In genomic region chr11:117814204-117814765, GRCh38 we compare ENCODE assay signal across 9 cellular contexts. TPM values are rescaled to one million over a fixed set of nuclear protein-coding genes. Genes with fewer than 3 reads are reported as not detected.
DNase-seq lines count a peak whose midpoint lies in the region; TF ChIP-seq lines count a peak whose summit lies in the region.
"Had no signal": no experiment of that assay in that cellular context is flagged by ENCODE, and none has a peak within 500 bp of the region (broad histone marks: within the 10 kb centered on the region; RNA-seq: fewer than 3 reads in every experiment).

No MANE protein-coding gene starts in this region.

- H3K27me3 Mint-ChIP-seq in T-helper 2 cell treated with Interferon-gamma antibody and Interleukin-4, amounts not matched to agents 5 μg/mL and 100 μg/mL, for 36 hours (ENCODE audit: low read depth), result peaks cover 3% of the 10 kb centered on the region
- peaks cover 7% of the 10 kb centered on the region for H3K27me3 Mint-ChIP-seq in dendritic cell treated with granulocyte-macrophage colony-stimulating factor and Interleukin-4, amounts not matched to agents 40 ng/mL and 50 ng/mL, for 4 days
- no peaks in the 10 kb centered on the region for H3K27me3 Mint-ChIP-seq in stimulated activated naive CD8-positive, alpha-beta T cell treated with anti-CD3 and anti-CD28 coated beads, Interleukin-15, Interleukin-2, amounts not matched to agents 100 ng/mL and 50 ng/mL, for 24 hours

- no peak overlapping the region for H3K4me3 ChIP-seq in HL-60 (replicated peaks; ENCODE audit: insufficient read depth, low read length)

- H3K4me1 Mint-ChIP-seq in T-helper 2 cell treated with Interferon-gamma antibody and Interleukin-4, amounts not matched to agents 5 μg/mL and 100 μg/mL, for 36 hours (ENCODE audit: low read depth), result peaks cover 51% of the 10 kb centered on the region
- peaks cover 94% of the 10 kb centered on the region for H3K4me1 Mint-ChIP-seq in dendritic cell treated with granulocyte-macrophage colony-stimulating factor and Interleukin-4, amounts not matched to agents 40 ng/mL and 50 ng/mL, for 4 days (ENCODE audit: low read depth)
- H3K4me1 Mint-ChIP-seq in stimulated activated naive CD8-positive, alpha-beta T cell treated with anti-CD3 and anti-CD28 coated beads, Interleukin-15, Interleukin-2, amounts not matched to agents 100 ng/mL and 50 ng/mL, for 24 hours (ENCODE audit: low read depth), result peaks cover 70% of the 10 kb centered on the region

- no peaks in the 10 kb centered on the region for H3K36me3 Mint-ChIP-seq in T-helper 2 cell treated with Interferon-gamma antibody and Interleukin-4, amounts not matched to agents 5 μg/mL and 100 μg/mL, for 36 hours (ENCODE audit: low read depth)
- no peaks in the 10 kb centered on the region for H3K36me3 Mint-ChIP-seq in dendritic cell treated with granulocyte-macrophage colony-stimulating factor and Interleukin-4, amounts not matched to agents 40 ng/mL and 50 ng/mL, for 4 days (ENCODE audit: low read depth)
- H3K36me3 Mint-ChIP-seq in stimulated activated naive CD8-positive, alpha-beta T cell treated with anti-CD3 and anti-CD28 coated beads, Interleukin-15, Interleukin-2, amounts not matched to agents 100 ng/mL and 50 ng/mL, for 24 hours (ENCODE audit: low read depth), result no peaks in the 10 kb centered on the region

- peak overlapping the region; percentile 94 for H3K27ac Mint-ChIP-seq in T-helper 2 cell treated with Interferon-gamma antibody and Interleukin-4, amounts not matched to agents 5 μg/mL and 100 μg/mL, for 36 hours
- peak overlapping the region; percentile 97 for H3K27ac Mint-ChIP-seq in dendritic cell treated with granulocyte-macrophage colony-stimulating factor and Interleukin-4, amounts not matched to agents 40 ng/mL and 50 ng/mL, for 4 days
- peak overlapping the region; percentile 97 for H3K27ac Mint-ChIP-seq in stimulated activated naive CD8-positive, alpha-beta T cell treated with anti-CD3 and anti-CD28 coated beads, Interleukin-15, Interleukin-2, amounts not matched to agents 100 ng/mL and 50 ng/mL, for 24 hours

- intact Hi-C loops in dendritic cell treated with granulocyte-macrophage colony-stimulating factor and Interleukin-4, amounts not matched to agents 40 ng/mL and 50 ng/mL, for 4 days (cut with micrococcal nuclease), result no loop called here

- peak overlapping the region; percentile 75 for H3K4me3 Mint-ChIP-seq in T-helper 2 cell treated with Interferon-gamma antibody and Interleukin-4, amounts not matched to agents 5 μg/mL and 100 μg/mL, for 36 hours
- H3K4me3 Mint-ChIP-seq in dendritic cell treated with granulocyte-macrophage colony-stimulating factor and Interleukin-4, amounts not matched to agents 40 ng/mL and 50 ng/mL, for 4 days, result no peak overlapping the region
- peak overlapping the region; percentile 64 for H3K4me3 Mint-ChIP-seq in stimulated activated naive CD8-positive, alpha-beta T cell treated with anti-CD3 and anti-CD28 coated beads, Interleukin-15, Interleukin-2, amounts not matched to agents 100 ng/mL and 50 ng/mL, for 24 hours

- H3K9me3 Mint-ChIP-seq in T-helper 2 cell treated with Interferon-gamma antibody and Interleukin-4, amounts not matched to agents 5 μg/mL and 100 μg/mL, for 36 hours, result no peaks in the 10 kb centered on the region
- no peaks in the 10 kb centered on the region for H3K9me3 Mint-ChIP-seq in dendritic cell treated with granulocyte-macrophage colony-stimulating factor and Interleukin-4, amounts not matched to agents 40 ng/mL and 50 ng/mL, for 4 days
- no peaks in the 10 kb centered on the region for H3K9me3 Mint-ChIP-seq in stimulated activated naive CD8-positive, alpha-beta T cell treated with anti-CD3 and anti-CD28 coated beads, Interleukin-15, Interleukin-2, amounts not matched to agents 100 ng/mL and 50 ng/mL, for 24 hours

- no peak for TF ChIP-seq CTCF in HL-60 (IDR thresholded peaks at IDR 0.05; ENCODE audit: insufficient read depth, low read length)

- no peak for DNase-seq in T-helper 2 cell treated with Interferon-gamma antibody and Interleukin-4, amounts not matched to agents 5 μg/mL and 100 μg/mL, for 36 hours (ENCODE audit: low spot score)
- DNase-seq in T-helper 2 cell, result no peak
- DNase-seq in HL-60 (ENCODE audit: low read depth in 1 of 2, low spot score in 1 of 2), result no peak
- no peak for DNase-seq in mesenteric fat pad (ENCODE audit: low spot score)
- DNase-seq in NCI-H2107 treated with DMSO at 0.1 percent for 48 hours (lab: John Stamatoyannopoulos, UW; ENCODE audit: unreplicated experiment), result no peak
- DNase-seq in effector CD8-positive, alpha-beta T cell (lab: John Stamatoyannopoulos, UW), result no peak

- no peaks in the 10 kb centered on the region for H3K27me3 ChIP-seq in HL-60 (ENCODE audit: insufficient read depth, poor library complexity, severe bottlenecking)

- peak overlapping the region; percentile 69 for H3K27ac ChIP-seq in HL-60 (replicated peaks)

RNA-seq across cellular contexts. Expression of gene FXYD2, which starts 10.3 kb away (rescaled TPM):
- total RNA-seq in mesenteric fat pad, result 3.2 TPM

RNA-seq across cellular contexts. Expression of gene DSCAML1, which starts 17.3 kb away (rescaled TPM):
- 0.45 TPM for total RNA-seq in mesenteric fat pad
- total RNA-seq: dermis microvascular lymphatic vessel endothelial cell had no signal
